Comparison of ENCODE assay signal across 34 cellular contexts in genomic region chr2:53505814-53506213, GRCh38.
DNase-seq lines count a peak whose midpoint lies in the region; ATAC-seq, FAIRE-seq and TF ChIP-seq lines count a peak whose summit lies in the region.
"Had no signal": no experiment of that assay in that cellular context is flagged by ENCODE, and none has a peak within 500 bp of the region (broad histone marks: within the 10 kb centered on the region; RNA-seq: fewer than 3 reads in every experiment).

No MANE protein-coding gene starts in this region.

- H3K4me3 ChIP-seq in astrocyte (ENCODE audit: insufficient read depth, low read depth, low read length) (no peak overlapping the region), neural progenitor cell (no peak overlapping the region)
- H3K4me3 ChIP-seq: BLaER1 treated with 17β-estradiol and CSF1 and Interleukin-3, amounts not matched to agents 10 nM and 100 nM; cardiac muscle cell; colonic mucosa; hepatocyte; mucosa of descending colon; ovary; testis had no signal

- H3F3A ChIP-seq in neural progenitor cell (ENCODE audit: low read depth) = peaks cover 3% of the 10 kb centered on the region

- FAIRE-seq in HTR-8/SVneo (lab: Jason Lieb, UNC) (peak; percentile 64), astrocyte (lab: Jason Lieb, UNC) (no peak)
- FAIRE-seq: GM19239, H1, small intestine had no signal

- no peak for DNase-seq in HTR-8/SVneo (ENCODE audit: insufficient read length, low spot score)
- peak; percentile 58 for DNase-seq in astrocyte (ENCODE audit: low read depth)
- peak; percentile 48 for DNase-seq in neural progenitor cell (ENCODE audit: low spot score)
- DNase-seq in activated CD8-positive, alpha-beta memory T cell treated with anti-CD3 and anti-CD28 coated beads, Interleukin-2, amount 50 U/mL, for 4 hours = no peak
- DNase-seq in NCI-H1694 treated with DMSO at 0.1 percent for 48 hours (lab: John Stamatoyannopoulos, UW) = no peak
- DNase-seq in WTC11 (ENCODE audit: low spot score) = no peak
- no peak for DNase-seq in HK-2 (ENCODE audit: unreplicated experiment)
- DNase-seq: activated CD4-positive, alpha-beta T cell treated with anti-CD3 and anti-CD28 coated beads for 36 hours; activated CD8-positive, alpha-beta T cell treated with anti-CD3 and anti-CD28 coated beads, Interleukin-2, amount 10 ng/mL, durations not matched to agents 7 days and 5 days; activated effector memory CD4-positive, alpha-beta T cell treated with anti-CD3 and anti-CD28 coated beads, Interleukin-2, amount 50 U/mL, for 16 hours; activated naive CD8-positive, alpha-beta T cell treated with anti-CD3 and anti-CD28 coated beads for 36 hours; aorta; colonic mucosa; effector CD4-positive, alpha-beta T cell; Karpas-422; mucosa of descending colon; NCI-H146; NCI-H2107; NCI-H446 treated with DMSO at 0.1 percent for 48 hours; NCI-H82; nephron progenitor cell; ovary; retina; small intestine; SW 1271; T-helper 9 cell; testis had no signal

- H3K36me3 Mint-ChIP-seq in astrocyte (ENCODE audit: low read depth, unreplicated experiment) (no peaks in the 10 kb centered on the region), neural progenitor cell (no peaks in the 10 kb centered on the region), WTC11 (peaks cover 4% of the 10 kb centered on the region)
- H3K36me3 Mint-ChIP-seq: activated naive CD8-positive, alpha-beta T cell treated with anti-CD3 and anti-CD28 coated beads for 36 hours had no signal

- H3K9me3 Mint-ChIP-seq in astrocyte (ENCODE audit: unreplicated experiment) = no peaks in the 10 kb centered on the region
- H3K9me3 Mint-ChIP-seq in neural progenitor cell = peaks cover 4% of the 10 kb centered on the region
- H3K9me3 Mint-ChIP-seq in WTC11 = peaks cover 5% of the 10 kb centered on the region
- H3K9me3 Mint-ChIP-seq: activated naive CD8-positive, alpha-beta T cell treated with anti-CD3 and anti-CD28 coated beads for 36 hours; stimulated activated naive CD8-positive, alpha-beta T cell treated with anti-CD3 and anti-CD28 coated beads, Interleukin-15, Interleukin-2, amounts not matched to agents 100 ng/mL and 50 ng/mL, for 24 hours had no signal

- no peaks in the 10 kb centered on the region for H3K36me3 ChIP-seq in astrocyte (ENCODE audit: insufficient read depth, low read length)
- H3K36me3 ChIP-seq in neural progenitor cell = no peaks in the 10 kb centered on the region
- H3K36me3 ChIP-seq: BLaER1 treated with 17β-estradiol and CSF1 and Interleukin-3, amounts not matched to agents 10 nM and 100 nM; cardiac muscle cell; colonic mucosa; ovary had no signal

- no peak for ATAC-seq in WTC11
- ATAC-seq: activated CD4-positive, alpha-beta T cell treated with anti-CD3 and anti-CD28 coated beads for 36 hours; activated CD8-positive, alpha-beta T cell treated with anti-CD3 and anti-CD28 coated beads, Interleukin-2, amount 10 ng/mL, durations not matched to agents 7 days and 5 days; mucosa of descending colon had no signal

- POLR2A ChIA-PET in WTC11 (lab: Charles Lee) = no interaction called here

- H3K27ac ChIP-seq in astrocyte (ENCODE audit: low read depth, low read length) (no peak overlapping the region), neural progenitor cell (no peak overlapping the region)
- H3K27ac ChIP-seq: BLaER1 treated with 17β-estradiol and CSF1 and Interleukin-3, amounts not matched to agents 10 nM and 100 nM; cardiac muscle cell; colonic mucosa; hepatocyte; HL-60; ovary; testis had no signal

- H3K27me3 ChIP-seq in astrocyte (ENCODE audit: insufficient read depth, low read length) (no peaks in the 10 kb centered on the region), neural progenitor cell (no peaks in the 10 kb centered on the region)
- H3K27me3 ChIP-seq: BLaER1 treated with 17β-estradiol and CSF1 and Interleukin-3, amounts not matched to agents 10 nM and 100 nM; cardiac muscle cell; colonic mucosa; hepatocyte; ovary; testis had no signal

- H3K79me2 ChIP-seq in astrocyte (ENCODE audit: insufficient read depth, low read length) = no peaks in the 10 kb centered on the region
- H3K79me2 ChIP-seq in neural progenitor cell (ENCODE audit: low read depth) = no peaks in the 10 kb centered on the region
- H3K79me2 ChIP-seq: hepatocyte had no signal

- H3K4me1 Mint-ChIP-seq in astrocyte (ENCODE audit: low read depth, unreplicated experiment) (peaks cover 7% of the 10 kb centered on the region), neural progenitor cell (peaks cover 10% of the 10 kb centered on the region), WTC11 (peaks cover 39% of the 10 kb centered on the region)
- H3K4me1 Mint-ChIP-seq: activated CD4-positive, alpha-beta T cell treated with anti-CD3 and anti-CD28 coated beads for 36 hours; activated naive CD8-positive, alpha-beta T cell treated with anti-CD3 and anti-CD28 coated beads for 36 hours had no signal

- H3K4me3 Mint-ChIP-seq in astrocyte (ENCODE audit: unreplicated experiment) (no peak overlapping the region), neural progenitor cell (no peak overlapping the region), WTC11 (no peak overlapping the region)
- H3K4me3 Mint-ChIP-seq: activated CD4-positive, alpha-beta T cell treated with anti-CD3 and anti-CD28 coated beads for 36 hours; activated CD8-positive, alpha-beta T cell treated with anti-CD3 and anti-CD28 coated beads, Interleukin-2, amount 10 ng/mL, durations not matched to agents 7 days and 5 days; activated naive CD8-positive, alpha-beta T cell treated with anti-CD3 and anti-CD28 coated beads for 36 hours; nephron progenitor cell; stimulated activated naive CD8-positive, alpha-beta T cell treated with anti-CD3 and anti-CD28 coated beads, Interleukin-15, Interleukin-2, amounts not matched to agents 100 ng/mL and 50 ng/mL, for 24 hours had no signal

- H3K27ac Mint-ChIP-seq in astrocyte (ENCODE audit: unreplicated experiment) (peak overlapping the region; percentile 64), neural progenitor cell (no peak overlapping the region), WTC11 (no peak overlapping the region)
- H3K27ac Mint-ChIP-seq: activated CD4-positive, alpha-beta T cell treated with anti-CD3 and anti-CD28 coated beads for 36 hours; activated CD8-positive, alpha-beta T cell treated with anti-CD3 and anti-CD28 coated beads, Interleukin-2, amount 10 ng/mL, durations not matched to agents 7 days and 5 days; activated naive CD8-positive, alpha-beta T cell treated with anti-CD3 and anti-CD28 coated beads for 36 hours; nephron progenitor cell; stimulated activated naive CD8-positive, alpha-beta T cell treated with anti-CD3 and anti-CD28 coated beads, Interleukin-15, Interleukin-2, amounts not matched to agents 100 ng/mL and 50 ng/mL, for 24 hours had no signal

- no peak overlapping the region for H3K9ac ChIP-seq in astrocyte (ENCODE audit: low read length)
- H3K9ac ChIP-seq in neural progenitor cell = no peak overlapping the region
- H3K9ac ChIP-seq: BLaER1 treated with 17β-estradiol and CSF1 and Interleukin-3, amounts not matched to agents 10 nM and 100 nM had no signal

- no peaks in the 10 kb centered on the region for H4K20me1 ChIP-seq in astrocyte (ENCODE audit: insufficient read depth, low read length)
- H4K20me1 ChIP-seq in neural progenitor cell (ENCODE audit: low read depth) = no peaks in the 10 kb centered on the region
- H4K20me1 ChIP-seq: BLaER1 treated with 17β-estradiol and CSF1 and Interleukin-3, amounts not matched to agents 10 nM and 100 nM had no signal

- H3K9me3 ChIP-seq in astrocyte (ENCODE audit: insufficient read depth, low read depth, low read length) (no peaks in the 10 kb centered on the region), neural progenitor cell (ENCODE audit: low read depth) (no peaks in the 10 kb centered on the region)
- H3K9me3 ChIP-seq: colonic mucosa, mucosa of descending colon, ovary, testis had no signal

- H3K4me2 ChIP-seq in astrocyte (ENCODE audit: low read length) (peak overlapping the region; percentile 21), neural progenitor cell (no peak overlapping the region)
- H3K4me2 ChIP-seq: BLaER1 treated with 17β-estradiol and CSF1 and Interleukin-3, amounts not matched to agents 10 nM and 100 nM; hepatocyte had no signal

- H2AFZ ChIP-seq in astrocyte (ENCODE audit: low read depth, low read length) (no peak overlapping the region), neural progenitor cell (replicated peaks) (no peak overlapping the region)
- H2AFZ ChIP-seq: hepatocyte had no signal

- no peak for TF ChIP-seq CTCF in astrocyte (IDR thresholded peaks at IDR 0.05; ENCODE audit: insufficient read depth, low read depth, low read length)
- no peak for TF ChIP-seq CTCF in neural progenitor cell (IDR thresholded peaks at IDR 0.05)
- TF ChIP-seq CTCF in WTC11 (IDR thresholded peaks at IDR 0.05) = no peak

- H3K27me3 Mint-ChIP-seq in astrocyte (ENCODE audit: low read depth, unreplicated experiment) = no peaks in the 10 kb centered on the region
- peaks cover 2% of the 10 kb centered on the region for H3K27me3 Mint-ChIP-seq in neural progenitor cell (ENCODE audit: insufficient read depth, low read depth)
- no peaks in the 10 kb centered on the region for H3K27me3 Mint-ChIP-seq in WTC11 (ENCODE audit: low read depth)
- H3K27me3 Mint-ChIP-seq: activated naive CD8-positive, alpha-beta T cell treated with anti-CD3 and anti-CD28 coated beads for 36 hours; stimulated activated naive CD8-positive, alpha-beta T cell treated with anti-CD3 and anti-CD28 coated beads, Interleukin-15, Interleukin-2, amounts not matched to agents 100 ng/mL and 50 ng/mL, for 24 hours had no signal

- no peaks in the 10 kb centered on the region for H3K4me1 ChIP-seq in astrocyte (ENCODE audit: insufficient read depth, low read length)
- no peaks in the 10 kb centered on the region for H3K4me1 ChIP-seq in neural progenitor cell
- H3K4me1 ChIP-seq: BLaER1 treated with 17β-estradiol and CSF1 and Interleukin-3, amounts not matched to agents 10 nM and 100 nM; colonic mucosa; testis had no signal

- CTCF ChIA-PET in WTC11 (lab: Charles Lee) = no interaction called here

TF ChIP-seq in WTC11, 78 proteins besides CTCF, POLR2A, EP300 and RAD21 (continues in another document):
- TF ChIP-seq, protein P1, sequence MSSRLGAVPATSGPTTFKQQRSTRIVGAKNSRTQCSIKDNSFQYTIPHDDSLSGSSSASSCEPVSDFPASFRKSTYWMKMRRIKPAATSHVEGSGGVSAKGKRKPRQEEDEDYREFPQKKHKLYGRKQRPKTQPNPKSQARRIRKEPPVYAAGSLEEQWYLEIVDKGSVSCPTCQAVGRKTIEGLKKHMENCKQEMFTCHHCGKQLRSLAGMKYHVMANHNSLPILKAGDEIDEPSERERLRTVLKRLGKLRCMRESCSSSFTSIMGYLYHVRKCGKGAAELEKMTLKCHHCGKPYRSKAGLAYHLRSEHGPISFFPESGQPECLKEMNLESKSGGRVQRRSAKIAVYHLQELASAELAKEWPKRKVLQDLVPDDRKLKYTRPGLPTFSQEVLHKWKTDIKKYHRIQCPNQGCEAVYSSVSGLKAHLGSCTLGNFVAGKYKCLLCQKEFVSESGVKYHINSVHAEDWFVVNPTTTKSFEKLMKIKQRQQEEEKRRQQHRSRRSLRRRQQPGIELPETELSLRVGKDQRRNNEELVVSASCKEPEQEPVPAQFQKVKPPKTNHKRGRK (CRISPR knock-in tag; IDR thresholded peaks at IDR 0.05; ENCODE audit: borderline replicate concordance) = no peak
- TF ChIP-seq ZNF219 (CRISPR knock-in tag; IDR thresholded peaks at IDR 0.05; ENCODE audit: borderline replicate concordance) = no peak
- no peak for TF ChIP-seq JUN (CRISPR knock-in tag; IDR thresholded peaks at IDR 0.05)

Comparison
In these comparisons a context has a peak if more than half of its experiments do, and no peak if none do; other contexts are left out.
1. DNase-seq: peak in astrocyte (single experiment) and neural progenitor cell (single experiment); none in HTR-8/SVneo (single experiment), activated CD8-positive, alpha-beta memory T cell treated with anti-CD3 and anti-CD28 coated beads, Interleukin-2, amount 50 U/mL, for 4 hours (single experiment), NCI-H1694 treated with DMSO at 0.1 percent for 48 hours (single experiment), WTC11 (single experiment) and HK-2 (single experiment).